ENCODE assay signal across 10 cellular contexts in the genomic region with DNA sequence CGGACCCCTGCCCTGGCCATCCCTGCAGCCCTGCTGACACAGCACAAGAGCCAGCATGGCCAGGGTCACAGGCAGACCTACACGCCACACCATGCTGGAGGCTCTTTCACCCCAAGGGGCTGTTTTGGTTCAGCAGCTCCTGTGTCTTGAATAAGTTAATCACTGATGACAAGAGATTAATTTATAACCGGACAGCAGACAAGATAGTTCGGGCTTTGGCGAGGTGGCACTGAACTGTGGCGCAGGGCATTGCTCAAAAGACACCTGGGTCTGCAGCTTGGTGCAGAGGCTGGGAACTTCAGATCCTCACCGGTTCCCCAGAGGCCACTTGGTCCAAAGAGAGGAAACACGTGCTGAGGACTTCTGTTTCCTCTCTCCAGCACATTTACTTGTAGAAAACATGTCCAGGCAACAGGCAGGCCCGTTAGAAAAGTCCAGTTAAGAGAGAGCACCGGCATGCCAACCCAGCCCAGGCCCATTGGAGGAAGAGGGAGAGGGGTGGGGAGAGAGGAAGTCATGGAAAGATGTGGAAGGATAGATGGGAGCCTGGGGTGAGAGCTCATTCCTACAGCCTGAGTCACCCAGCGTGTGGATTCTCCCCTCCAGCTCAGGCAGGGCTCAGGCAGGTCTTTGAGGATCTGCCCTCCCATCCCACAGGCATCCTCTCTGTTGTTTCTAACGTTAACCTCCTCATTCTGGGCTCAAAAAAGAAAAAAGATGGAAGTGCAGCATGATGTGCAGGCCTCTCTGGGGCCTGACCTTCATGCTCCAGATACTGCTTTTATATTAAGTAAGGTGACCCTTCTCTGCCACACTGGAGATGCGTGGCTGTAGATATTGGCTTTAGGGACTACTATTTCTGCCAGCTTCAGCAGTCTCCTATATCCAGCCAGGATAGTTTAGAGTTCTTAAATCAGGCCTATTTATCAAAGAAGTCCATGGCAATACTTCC.
A peak's percentile ranks its signal among the peaks of the same experiment; 100 is the strongest.
DNase-seq lines count a peak whose midpoint lies in the region; ATAC-seq lines count a peak whose summit lies in the region.
"Had no signal": no experiment of that assay in that cellular context is flagged by ENCODE, and none has a peak within 500 bp of the region (broad histone marks: within the 10 kb centered on the region; RNA-seq: fewer than 3 reads in every experiment).

No MANE protein-coding gene starts in this region.

- H3K4me1 ChIP-seq in Karpas-422 (ENCODE audit: low read length): peaks cover 95% of the 10 kb centered on the region

- H3K9ac ChIP-seq in Karpas-422 (ENCODE audit: low read length): peak overlapping the region; percentile 85

- H3K36me3 ChIP-seq in Karpas-422 (ENCODE audit: insufficient read depth, low read length): no peaks in the 10 kb centered on the region

- no peak overlapping the region for H2AFZ ChIP-seq in Karpas-422 (ENCODE audit: low read length)

- CTCF ChIA-PET in activated CD8-positive, alpha-beta T cell treated with anti-CD3 and anti-CD28 coated beads, Interleukin-2, amount 10 ng/mL, durations not matched to agents 7 days and 5 days (lab: Charles Lee): no interaction called here

- H3K4me3 ChIP-seq in Karpas-422 (ENCODE audit: low read length): peak overlapping the region; percentile 45

- no peak overlapping the region for H3K27ac Mint-ChIP-seq in activated CD8-positive, alpha-beta T cell treated with anti-CD3 and anti-CD28 coated beads, Interleukin-2, amount 10 ng/mL, durations not matched to agents 7 days and 5 days
- H3K27ac Mint-ChIP-seq: activated T-helper 2 cell treated with anti-CD3 and anti-CD28 coated beads, Interferon-gamma antibody, Interleukin-2, Interleukin-4, amounts not matched to agents 10 μg/mL and 5 μg/mL and 100 μg/mL, durations not matched to agents 14 hours and 24 hours and 36 hours had no signal

- H3K4me1 Mint-ChIP-seq in activated CD8-positive, alpha-beta T cell treated with anti-CD3 and anti-CD28 coated beads, Interleukin-2, amount 10 ng/mL, durations not matched to agents 7 days and 5 days (ENCODE audit: low read depth): peaks cover 22% of the 10 kb centered on the region

- H3K36me3 Mint-ChIP-seq in activated CD8-positive, alpha-beta T cell treated with anti-CD3 and anti-CD28 coated beads, Interleukin-2, amount 10 ng/mL, durations not matched to agents 7 days and 5 days (ENCODE audit: low read depth): no peaks in the 10 kb centered on the region

- POLR2A ChIA-PET in activated CD8-positive, alpha-beta T cell treated with anti-CD3 and anti-CD28 coated beads, Interleukin-2, amount 10 ng/mL, durations not matched to agents 7 days and 5 days (lab: Charles Lee): no interaction called here

- DNase-seq in Karpas-422 (peak; percentile 97), dedifferentiated amniotic fluid mesenchymal stem cell (ENCODE audit: extremely low spot score) (peak; percentile 36), non-pigmented ciliary epithelial cell (ENCODE audit: low read depth) (peak; percentile 65)
- no peak for DNase-seq in activated CD8-positive, alpha-beta T cell treated with anti-CD3 and anti-CD28 coated beads, Interleukin-2, amount 10 ng/mL, durations not matched to agents 7 days and 5 days
- DNase-seq: NCI-H526 had no signal

- H3K27me3 Mint-ChIP-seq in activated CD8-positive, alpha-beta T cell treated with anti-CD3 and anti-CD28 coated beads, Interleukin-2, amount 10 ng/mL, durations not matched to agents 7 days and 5 days (ENCODE audit: low read depth): peaks cover 16% of the 10 kb centered on the region

- no peaks in the 10 kb centered on the region for H3K79me2 ChIP-seq in Karpas-422 (ENCODE audit: low read length)

- H3K9me2 ChIP-seq in Karpas-422 (replicated peaks; ENCODE audit: insufficient read depth, low read length): no peaks in the 10 kb centered on the region

- no peaks in the 10 kb centered on the region for H3K27me3 ChIP-seq in Karpas-422 (ENCODE audit: low read length)

- peak overlapping the region; percentile 68 for H3K4me2 ChIP-seq in Karpas-422 (ENCODE audit: low read depth, low read length, poor library complexity, severe bottlenecking)

- H3K4me3 Mint-ChIP-seq in activated CD8-positive, alpha-beta T cell treated with anti-CD3 and anti-CD28 coated beads, Interleukin-2, amount 10 ng/mL, durations not matched to agents 7 days and 5 days: no peak overlapping the region

- H3K9me3 ChIP-seq in Karpas-422 (ENCODE audit: low read length): no peaks in the 10 kb centered on the region

- ATAC-seq in GM18907 (IDR thresholded peaks at IDR 0.05; ENCODE audit: unreplicated experiment) (peak; percentile 69), HG03565 (IDR thresholded peaks at IDR 0.05; ENCODE audit: unreplicated experiment) (no peak), GM18870 (IDR thresholded peaks at IDR 0.05; ENCODE audit: unreplicated experiment) (no peak), HG02938 (IDR thresholded peaks at IDR 0.05; ENCODE audit: unreplicated experiment) (no peak)
- no peak for ATAC-seq in activated CD8-positive, alpha-beta T cell treated with anti-CD3 and anti-CD28 coated beads, Interleukin-2, amount 10 ng/mL, durations not matched to agents 7 days and 5 days

- H3K27ac ChIP-seq in Karpas-422 (ENCODE audit: low read length): peak overlapping the region; percentile 100

- H3K9me3 Mint-ChIP-seq in activated CD8-positive, alpha-beta T cell treated with anti-CD3 and anti-CD28 coated beads, Interleukin-2, amount 10 ng/mL, durations not matched to agents 7 days and 5 days (ENCODE audit: insufficient read depth): no peaks in the 10 kb centered on the region
- H3K9me3 Mint-ChIP-seq: activated T-helper 2 cell treated with anti-CD3 and anti-CD28 coated beads, Interferon-gamma antibody, Interleukin-2, Interleukin-4, amounts not matched to agents 10 μg/mL and 5 μg/mL and 100 μg/mL, durations not matched to agents 14 hours and 24 hours and 36 hours had no signal

- no peaks in the 10 kb centered on the region for H4K20me1 ChIP-seq in Karpas-422 (ENCODE audit: insufficient read depth, low read depth, low read length)
